In genomic region chr13:110361365-110361911, GRCh38 we compare ENCODE assay signal across 13 cellular contexts. TPM values are rescaled to one million over a fixed set of nuclear protein-coding genes. Genes with fewer than 3 reads are reported as not detected.
A peak's percentile ranks its signal among the peaks of the same experiment; 100 is the strongest.
DNase-seq lines count a peak whose midpoint lies in the region; ATAC-seq and TF ChIP-seq lines count a peak whose summit lies in the region.
"Had no signal": no experiment of that assay in that cellular context is flagged by ENCODE, and none has a peak within 500 bp of the region (broad histone marks: within the 10 kb centered on the region; RNA-seq: fewer than 3 reads in every experiment).

No MANE protein-coding gene starts in this region.

- H3K4me2 ChIP-seq in osteoblast (ENCODE audit: insufficient read depth, low read length) = peak overlapping the region; percentile 17
- H3K4me2 ChIP-seq: A549, KMS-11 had no signal

- peak overlapping the region; percentile 94 for H3K27ac ChIP-seq in osteoblast (ENCODE audit: low read depth, low read length)
- H3K27ac ChIP-seq: A549, KMS-11 had no signal

- peaks cover 45% of the 10 kb centered on the region for H3K36me3 ChIP-seq in osteoblast (ENCODE audit: insufficient read depth, low read length)

- peak; percentile 75 for DNase-seq in A172 (ENCODE audit: low spot score)
- DNase-seq in astrocyte of the hippocampus (ENCODE audit: low read depth, low spot score) = peak; percentile 66
- DNase-seq in Right ventricle myocardium superior = peak; percentile 87
- DNase-seq in osteoblast (ENCODE audit: insufficient read length, low spot score, missing footprints) = peak; percentile 95
- DNase-seq in GM20000 (ENCODE audit: low spot score) = no peak
- no peak for DNase-seq in NCI-H1930 (lab: John Stamatoyannopoulos, UW)
- DNase-seq in activated gamma-delta T cell (lab: John Stamatoyannopoulos, UW) = no peak
- DNase-seq: activated T-cell treated with anti-CD3 and anti-CD28 coated beads, Interleukin-2, amount 50 U/mL, for 24 hours; effector memory CD8-positive, alpha-beta T cell; NCI-H748 treated with DMSO at 0.1 percent for 48 hours had no signal

- H2AFZ ChIP-seq in osteoblast (ENCODE audit: low read length) = peak overlapping the region; percentile 36

- no peaks in the 10 kb centered on the region for H3K9me3 ChIP-seq in osteoblast (ENCODE audit: low read depth, low read length)
- H3K9me3 ChIP-seq: A549 had no signal

- no peaks in the 10 kb centered on the region for H3K27me3 ChIP-seq in osteoblast (ENCODE audit: insufficient read depth, low read length)

- no peaks in the 10 kb centered on the region for H4K20me1 ChIP-seq in osteoblast (ENCODE audit: insufficient read depth, low read length)

- no peak overlapping the region for H3K4me3 ChIP-seq in osteoblast (ENCODE audit: insufficient read depth, low read length)
- H3K4me3 ChIP-seq: A549 had no signal

- ATAC-seq in Right ventricle myocardium superior (ENCODE audit: poor library complexity) = peak; percentile 87
- ATAC-seq in GM21515 (IDR thresholded peaks at IDR 0.05; ENCODE audit: unreplicated experiment) = no peak
- ATAC-seq: A549; effector memory CD8-positive, alpha-beta T cell had no signal

- TF ChIP-seq CTCF in osteoblast (IDR thresholded peaks at IDR 0.05; ENCODE audit: extremely low read depth, low read depth, low read length) (no peak), GM20000 (IDR thresholded peaks at IDR 0.05; ENCODE audit: extremely low read depth, missing control alignments) (no peak)

- intact Hi-C loops in Right ventricle myocardium superior (cut with DNase I) = no loop called here

- peaks cover 23% of the 10 kb centered on the region for H3K4me1 ChIP-seq in osteoblast (ENCODE audit: insufficient read depth, low read length)
- H3K4me1 ChIP-seq: A549 had no signal

- H3K79me2 ChIP-seq in osteoblast (ENCODE audit: insufficient read depth, low read length) = peaks cover 16% of the 10 kb centered on the region

RNA-seq across cellular contexts. Expression of gene COL4A2, which starts 54.4 kb away (rescaled TPM):
- 177 and 218 TPM in 2 replicates for total RNA-seq in A172 (2014; rRNA removed; shearing (Covaris generic))
- total RNA-seq in Right ventricle myocardium superior (91.2 TPM), osteoblast (267 and 291 TPM in 2 replicates)

RNA-seq across cellular contexts. Expression of gene COL4A1, which starts 54.5 kb away (rescaled TPM):
- total RNA-seq in A172 (2014; rRNA removed; shearing (Covaris generic)) = 197 and 221 TPM in 2 replicates
- total RNA-seq in Right ventricle myocardium superior (107 TPM), osteoblast (412 and 433 TPM in 2 replicates)

Comparison
In these comparisons a context has a peak if more than half of its experiments do, and no peak if none do; other contexts are left out.
1. DNase-seq: peak in A172 (single experiment), astrocyte of the hippocampus (single experiment), Right ventricle myocardium superior (single experiment) and osteoblast (single experiment); none in GM20000 (single experiment), NCI-H1930 (0 of 2) and activated gamma-delta T cell (single experiment).